ENCODE assay signal across 28 cellular contexts in genomic region chr1:184698969-184699368, GRCh38.
"Had no signal": no experiment of that assay in that cellular context is flagged by ENCODE, and none has a peak within 500 bp of the region (broad histone marks: within the 10 kb centered on the region; RNA-seq: fewer than 3 reads in every experiment).

No MANE protein-coding gene starts in this region.

- H3K27ac Mint-ChIP-seq: activated CD4-positive, alpha-beta T cell treated with anti-CD3 and anti-CD28 coated beads, Interleukin-2, amount 10 ng/mL, durations not matched to agents 7 days and 5 days; activated naive CD4-positive, alpha-beta T cell treated with anti-CD3 and anti-CD28 coated beads for 36 hours; mesothelial cell of epicardium; natural killer cell treated with Interleukin-12 subunit alpha and Interleukin-12 subunit beta and Interleukin-15 and Interleukin-18, amount 100 ng/mL, for 72 hours; T-helper 2 cell treated with Interferon-gamma antibody and Interleukin-4, amounts not matched to agents 5 μg/mL and 100 μg/mL, for 36 hours had no signal

- ATAC-seq: effector memory CD8-positive, alpha-beta T cell; gastrocnemius medialis; left ventricle myocardium superior; natural killer cell treated with Interleukin-12 subunit alpha and Interleukin-12 subunit beta and Interleukin-15 and Interleukin-18, amount 100 ng/mL, for 72 hours had no signal

- H3K36me3 ChIP-seq: colonic mucosa, ovary, prostate gland had no signal

- H3K9me3 Mint-ChIP-seq: activated CD4-positive, alpha-beta T cell treated with anti-CD3 and anti-CD28 coated beads, Interleukin-2, amount 10 ng/mL, durations not matched to agents 7 days and 5 days; activated naive CD4-positive, alpha-beta T cell treated with anti-CD3 and anti-CD28 coated beads for 36 hours; effector memory CD8-positive, alpha-beta T cell; mesothelial cell of epicardium; natural killer cell treated with Interleukin-12 subunit alpha and Interleukin-12 subunit beta and Interleukin-15 and Interleukin-18, amount 100 ng/mL, for 72 hours; T-helper 2 cell treated with Interferon-gamma antibody and Interleukin-4, amounts not matched to agents 5 μg/mL and 100 μg/mL, for 36 hours had no signal

- H3K4me1 ChIP-seq: ascending aorta, colonic mucosa, esophagus muscularis mucosa, prostate gland, spleen, upper lobe of left lung had no signal

- H3K27me3 Mint-ChIP-seq: activated CD4-positive, alpha-beta T cell treated with anti-CD3 and anti-CD28 coated beads, Interleukin-2, amount 10 ng/mL, durations not matched to agents 7 days and 5 days; effector memory CD8-positive, alpha-beta T cell; natural killer cell treated with Interleukin-12 subunit alpha and Interleukin-12 subunit beta and Interleukin-15 and Interleukin-18, amount 100 ng/mL, for 72 hours had no signal

- H3K4me3 Mint-ChIP-seq: activated CD4-positive, alpha-beta T cell treated with anti-CD3 and anti-CD28 coated beads, Interleukin-2, amount 10 ng/mL, durations not matched to agents 7 days and 5 days; activated naive CD4-positive, alpha-beta T cell treated with anti-CD3 and anti-CD28 coated beads for 36 hours; effector memory CD8-positive, alpha-beta T cell; mesothelial cell of epicardium; natural killer cell treated with Interleukin-12 subunit alpha and Interleukin-12 subunit beta and Interleukin-15 and Interleukin-18, amount 100 ng/mL, for 72 hours; T-helper 2 cell treated with Interferon-gamma antibody and Interleukin-4, amounts not matched to agents 5 μg/mL and 100 μg/mL, for 36 hours had no signal

- DNase-seq: activated CD4-positive, alpha-beta T cell treated with anti-CD3 and anti-CD28 coated beads, Interleukin-2, amount 10 ng/mL, durations not matched to agents 7 days and 5 days; activated CD4-positive, CD25-positive, alpha-beta regulatory T cell treated with anti-CD3 and anti-CD28 coated beads, Interleukin-2, amount 50 U/mL, for 72 hours; activated effector memory CD4-positive, alpha-beta T cell treated with Interleukin-2 at 50 U/mL for 16 hours; activated naive CD4-positive, alpha-beta T cell treated with anti-CD3 and anti-CD28 coated beads for 36 hours; activated T-cell treated with anti-CD3 and anti-CD28 coated beads, Interleukin-2, amount 50 U/mL, for 1 hour; brain microvascular endothelial cell; caudate nucleus; colonic mucosa; dorsolateral prefrontal cortex; effector memory CD8-positive, alpha-beta T cell; gastrocnemius medialis; hypothalamus; left ventricle myocardium superior; mammary epithelial cell; ovary; spleen; stimulated activated CD4-positive, alpha-beta T cell treated with anti-CD3 and anti-CD28 coated beads, Interleukin-4, amount 100 ng/mL, for 1 hour; stimulated activated naive CD4-positive, alpha-beta T cell treated with Interleukin-2 at 50 U/mL for 16 hours; upper lobe of left lung; WERI-Rb-1 had no signal

- H3K27me3 ChIP-seq: ascending aorta, brain microvascular endothelial cell, colonic mucosa, dorsolateral prefrontal cortex, esophagus muscularis mucosa, gastrocnemius medialis, neutrophil, spleen, upper lobe of left lung had no signal

- H3K9me3 ChIP-seq: ascending aorta, colonic mucosa, esophagus muscularis mucosa, gastrocnemius medialis, neutrophil, ovary, prostate gland, spleen, upper lobe of left lung had no signal

- H3K27ac ChIP-seq: ascending aorta, brain microvascular endothelial cell, colonic mucosa, esophagus muscularis mucosa, gastrocnemius medialis, neutrophil, ovary, prostate gland, spleen, upper lobe of left lung, WERI-Rb-1 had no signal

- H3K4me3 ChIP-seq: ascending aorta, colonic mucosa, dorsolateral prefrontal cortex, esophagus muscularis mucosa, gastrocnemius medialis, ovary, prostate gland, spleen, upper lobe of left lung had no signal

- FAIRE-seq: islet of Langerhans had no signal
